Comparison of ENCODE assay signal across 15 cellular contexts in genomic region chr1:89938171-89939055, GRCh38. TPM values are rescaled to one million over a fixed set of nuclear protein-coding genes. Genes with fewer than 3 reads are reported as not detected.
A peak's percentile ranks its signal among the peaks of the same experiment; 100 is the strongest.
DNase-seq lines count a peak whose midpoint lies in the region; ATAC-seq and TF ChIP-seq lines count a peak whose summit lies in the region.
"Had no signal": no experiment of that assay in that cellular context is flagged by ENCODE, and none has a peak within 500 bp of the region (broad histone marks: within the 10 kb centered on the region; RNA-seq: fewer than 3 reads in every experiment).

No MANE protein-coding gene starts in this region.

- no peaks in the 10 kb centered on the region for H3K9me2 ChIP-seq in Karpas-422 (replicated peaks; ENCODE audit: insufficient read depth, low read length)

- H3K27me3 ChIP-seq in ACC112 (ENCODE audit: insufficient read depth, low read length) (no peaks in the 10 kb centered on the region), Karpas-422 (ENCODE audit: low read length) (no peaks in the 10 kb centered on the region), adrenal gland (no peaks in the 10 kb centered on the region)
- H3K27me3 ChIP-seq: cardiac muscle cell, gastrocnemius medialis, suprapubic skin had no signal

- no peaks in the 10 kb centered on the region for H3K9me3 ChIP-seq in Karpas-422 (ENCODE audit: low read length)
- no peaks in the 10 kb centered on the region for H3K9me3 ChIP-seq in adrenal gland (replicated peaks in 1 of 3)
- H3K9me3 ChIP-seq: gastrocnemius medialis, lower lobe of right lung, psoas muscle, suprapubic skin had no signal

- H3K36me3 ChIP-seq in ACC112 (ENCODE audit: insufficient read depth, low read length), result 0 out of 2 replicates have a peak, but pooled peaks cover 7% of the 10 kb centered on the region
- H3K36me3 ChIP-seq in Karpas-422 (ENCODE audit: insufficient read depth, low read length), result peaks cover 18% of the 10 kb centered on the region; the same call in 1 of the 2 replicates
- H3K36me3 ChIP-seq in adrenal gland (replicated peaks in 1 of 2), result peaks cover 0 to 11% of the 10 kb centered on the region in 2 donors

- ATAC-seq in GM21786 (IDR thresholded peaks at IDR 0.05; ENCODE audit: unreplicated experiment), result no peak
- ATAC-seq: gastrocnemius medialis, lower lobe of right lung had no signal

- H3K27ac ChIP-seq in ACC112 (ENCODE audit: low read depth, low read length), result peak overlapping the region; percentile 39
- H3K27ac ChIP-seq in Karpas-422 (ENCODE audit: low read length), result peak overlapping the region; percentile 4; the same call in 1 of the 2 replicates
- H3K27ac ChIP-seq in adrenal gland, result no peak overlapping the region
- H3K27ac ChIP-seq: cardiac muscle cell, gastrocnemius medialis, lower lobe of right lung, psoas muscle, suprapubic skin had no signal

- no peaks in the 10 kb centered on the region for H3K79me2 ChIP-seq in ACC112 (ENCODE audit: control insufficient read depth, insufficient read depth, low read length, unreplicated experiment)
- H3K79me2 ChIP-seq in Karpas-422 (ENCODE audit: low read length), result peaks cover 8% of the 10 kb centered on the region

- no peak overlapping the region for H3K9ac ChIP-seq in Karpas-422 (ENCODE audit: low read length)

- no peak for TF ChIP-seq POLR2A in adrenal gland (IDR thresholded peaks at IDR 0.05)

- WGBS in adrenal gland, 4 donors, result 83 to 89% (median 85%) methylated on average over 7 of the region's 7 CpGs

- H4K20me1 ChIP-seq in Karpas-422 (ENCODE audit: insufficient read depth, low read depth, low read length), result no peaks in the 10 kb centered on the region

- intact Hi-C loops in adrenal gland (cut with DNase I), result no loop called here

- H3K4me2 ChIP-seq in Karpas-422 (ENCODE audit: low read depth, low read length, poor library complexity, severe bottlenecking), result no peak overlapping the region

- TF ChIP-seq CTCF in cardiac fibroblast (IDR thresholded peaks at IDR 0.05; ENCODE audit: low read depth, low read length) (no peak), adrenal gland (IDR thresholded peaks at IDR 0.05) (no peak)

- H3K4me1 ChIP-seq in ACC112 (ENCODE audit: control insufficient read depth, insufficient read depth, low read length, unreplicated experiment) (peaks cover 17% of the 10 kb centered on the region), Karpas-422 (ENCODE audit: low read length) (peaks cover 39% of the 10 kb centered on the region), adrenal gland (replicated peaks in 1 of 2) (peaks cover 11 to 15% of the 10 kb centered on the region in 2 donors)
- H3K4me1 ChIP-seq: lower lobe of right lung, suprapubic skin had no signal

- DNase-seq in Karpas-422 (no peak), cardiac fibroblast (ENCODE audit: low read depth in 2 of 2) (peak; percentile 48 to 65), left kidney (ENCODE audit: low read depth, low spot score) (peak; percentile 38), adrenal gland (no peak), hippocampal formation (lab: John Stamatoyannopoulos, UW) (no peak)
- DNase-seq in activated effector memory CD4-positive, alpha-beta T cell treated with Interleukin-2 at 50 U/mL for 16 hours, result no peak
- DNase-seq: gastrocnemius medialis, lower lobe of right lung, NCI-H2029 treated with DMSO at 0.1 percent for 48 hours, psoas muscle, T1000 had no signal

- H2AFZ ChIP-seq in ACC112 (ENCODE audit: low read length, unreplicated experiment) (no peak overlapping the region), Karpas-422 (ENCODE audit: low read length) (no peak overlapping the region)

- H3K4me3 ChIP-seq in ACC112 (ENCODE audit: low read depth, low read length) (no peak overlapping the region), Karpas-422 (ENCODE audit: low read length) (no peak overlapping the region), cardiac fibroblast (replicated peaks in 1 of 2; ENCODE audit: low read depth in 2 of 2, low read length in 2 of 2) (no peak overlapping the region), adrenal gland (no peak overlapping the region)
- H3K4me3 ChIP-seq: cardiac muscle cell, gastrocnemius medialis, lower lobe of right lung, psoas muscle, suprapubic skin had no signal

RNA-seq across cellular contexts. Expression of gene ZNF326, which starts 56.5 kb away (rescaled TPM):
- 10.0 and 14.7 TPM in 2 replicates for total RNA-seq in Karpas-422 (2014; rRNA removed; shearing (Covaris generic); ENCODE audit: low replicate concordance)
- total RNA-seq in adrenal gland, result 10 to 100 TPM in 6 of 8 donors, 1 to 10 TPM in 2; 4.1 to 19.1 (median 14.6) TPM
- polyA plus RNA-seq in adrenal gland, result 10 to 100 TPM; 10.6 to 28.3 (median 18.3) TPM

Comparison
In these comparisons a context has a peak if more than half of its experiments do, and no peak if none do; other contexts are left out.
1. H3K27ac ChIP-seq: peak in ACC112 (single experiment) and Karpas-422 (single experiment); none in adrenal gland (0 of 5).
2. DNase-seq: peak in cardiac fibroblast (2 of 2) and left kidney (single experiment); none in Karpas-422 (single experiment), adrenal gland (0 of 7), hippocampal formation (0 of 2) and activated effector memory CD4-positive, alpha-beta T cell treated with Interleukin-2 at 50 U/mL for 16 hours (single experiment).